In genomic region chr2:121072784-121073183, GRCh38 we compare ENCODE assay signal across 23 cellular contexts.
"Had no signal": no experiment of that assay in that cellular context is flagged by ENCODE, and none has a peak within 500 bp of the region (broad histone marks: within the 10 kb centered on the region; RNA-seq: fewer than 3 reads in every experiment).

No MANE protein-coding gene starts in this region.

- H3K9me3 ChIP-seq: colonic mucosa, esophagus squamous epithelium, gastrocnemius medialis, heart right ventricle, left lung, lower lobe of right lung, mucosa of descending colon had no signal

- DNase-seq: colonic mucosa; cortex of kidney; effector CD8-positive, alpha-beta T cell; effector memory CD8-positive, alpha-beta T cell; endodermal cell; esophagus squamous epithelium; foreskin melanocyte; gastrocnemius medialis; glutamatergic neuron; head of caudate nucleus; heart right ventricle; hippocampal formation; left cardiac atrium; left ventricle myocardium superior; lower lobe of right lung; mucosa of descending colon; naive B cell had no signal

- H3K27ac ChIP-seq: colonic mucosa, epithelial cell of prostate, esophagus squamous epithelium, gastrocnemius medialis, heart right ventricle, left lung, lower lobe of right lung had no signal

- FAIRE-seq: endometrium, islet of Langerhans, keratinocyte had no signal

- H3K36me3 ChIP-seq: colonic mucosa, esophagus squamous epithelium, gastrocnemius medialis, heart right ventricle, left lung, lower lobe of right lung had no signal

- ATAC-seq: effector memory CD8-positive, alpha-beta T cell; esophagus mucosa; gastrocnemius medialis; heart right ventricle; left cardiac atrium; left lung; left ventricle myocardium superior; lower lobe of right lung; mucosa of descending colon had no signal

- H3K4me3 ChIP-seq: colonic mucosa, esophagus squamous epithelium, gastrocnemius medialis, heart right ventricle, left lung, lower lobe of right lung, mucosa of descending colon had no signal

- H3K4me1 ChIP-seq: colonic mucosa, gastrocnemius medialis, left lung, lower lobe of right lung had no signal
